Comparison of ENCODE assay signal across 34 cellular contexts in the genomic region with DNA sequence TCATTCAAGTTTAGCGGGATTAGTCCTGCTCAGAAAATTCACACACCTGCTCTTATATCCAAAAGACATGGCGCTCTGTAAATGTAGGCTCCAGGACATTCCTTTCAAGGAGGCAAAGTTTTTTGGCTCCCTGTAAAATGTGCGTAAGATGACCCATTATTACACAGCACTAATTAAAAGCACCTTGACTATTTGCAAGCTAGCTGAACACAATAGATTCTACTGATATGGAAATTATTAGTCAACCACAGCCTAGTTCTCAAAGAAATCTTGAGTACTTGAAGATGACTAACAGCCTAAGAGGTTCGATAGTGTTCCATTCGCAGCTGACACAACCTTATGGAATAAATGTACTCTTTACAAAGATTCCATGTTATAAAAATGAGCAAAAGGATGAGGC.
DNase-seq lines count a peak whose midpoint lies in the region; ATAC-seq and TF ChIP-seq lines count a peak whose summit lies in the region.
"Had no signal": no experiment of that assay in that cellular context is flagged by ENCODE, and none has a peak within 500 bp of the region (broad histone marks: within the 10 kb centered on the region; RNA-seq: fewer than 3 reads in every experiment).

No MANE protein-coding gene starts in this region.

- H4K20me1 ChIP-seq in mammary epithelial cell (ENCODE audit: insufficient read depth, low read length): no peaks in the 10 kb centered on the region
- H4K20me1 ChIP-seq in osteoblast (ENCODE audit: insufficient read depth, low read length): no peaks in the 10 kb centered on the region

- H2AFZ ChIP-seq in mammary epithelial cell (ENCODE audit: low read depth, low read length) (no peak overlapping the region), osteoblast (ENCODE audit: low read length) (no peak overlapping the region)
- H2AFZ ChIP-seq: PC-9 had no signal

- peaks cover 6% of the 10 kb centered on the region for H3K27me3 Mint-ChIP-seq in T-helper 17 cell
- H3K27me3 Mint-ChIP-seq: activated CD4-positive, alpha-beta T cell treated with anti-CD3 and anti-CD28 coated beads, Interleukin-2, amount 10 ng/mL, durations not matched to agents 24 days and 14 days; activated naive CD8-positive, alpha-beta T cell treated with anti-CD3 and anti-CD28 coated beads for 36 hours; progenitor cell of endocrine pancreas; stimulated activated naive CD8-positive, alpha-beta T cell treated with anti-CD3 and anti-CD28 coated beads, Interleukin-15, amount 100 ng/mL, for 72 hours had no signal

- CTCF ChIA-PET in mammary epithelial cell (lab: Charles Lee; ENCODE audit: low non-redundant PET): no interaction called here

- no peak overlapping the region for H3K4me3 Mint-ChIP-seq in T-helper 17 cell
- H3K4me3 Mint-ChIP-seq: activated CD4-positive, alpha-beta T cell treated with anti-CD3 and anti-CD28 coated beads, Interleukin-2, amount 10 ng/mL, durations not matched to agents 24 days and 14 days; activated naive CD8-positive, alpha-beta T cell treated with anti-CD3 and anti-CD28 coated beads for 36 hours; CD8-positive, alpha-beta T cell; immature natural killer cell; stimulated activated naive CD8-positive, alpha-beta T cell treated with anti-CD3 and anti-CD28 coated beads, Interleukin-15, amount 100 ng/mL, for 72 hours; WTC11 had no signal

- intact Hi-C loops in mammary epithelial cell (cut with micrococcal nuclease) (loop anchor here (10.0 kb wide), 1 partner anchor 276 kb away; no protein-coding TSS in a partner anchor), breast epithelium (cut with DNase I; ENCODE audit: low total_unique reads) (loop anchor here (10.0 kb wide), 1 partner anchor 176 kb away; a partner anchor contains a TSS)

- H3K9me3 ChIP-seq in mammary epithelial cell (replicated peaks; ENCODE audit: insufficient read depth, low read length): no peaks in the 10 kb centered on the region
- H3K9me3 ChIP-seq in breast epithelium: no peaks in the 10 kb centered on the region
- H3K9me3 ChIP-seq in SK-N-MC (ENCODE audit: low read depth, low read length): no peaks in the 10 kb centered on the region
- H3K9me3 ChIP-seq in osteoblast (ENCODE audit: low read depth, low read length): no peaks in the 10 kb centered on the region
- no peaks in the 10 kb centered on the region for H3K9me3 ChIP-seq in T-helper 17 cell (ENCODE audit: control insufficient read depth, low read length, poor library complexity, severe bottlenecking)
- H3K9me3 ChIP-seq: sigmoid colon had no signal

- no peaks in the 10 kb centered on the region for H3K4me1 Mint-ChIP-seq in T-helper 17 cell
- H3K4me1 Mint-ChIP-seq: activated CD4-positive, alpha-beta T cell treated with anti-CD3 and anti-CD28 coated beads, Interleukin-2, amount 10 ng/mL, durations not matched to agents 24 days and 14 days; activated naive CD8-positive, alpha-beta T cell treated with anti-CD3 and anti-CD28 coated beads for 36 hours; immature natural killer cell; stimulated activated naive CD8-positive, alpha-beta T cell treated with anti-CD3 and anti-CD28 coated beads, Interleukin-15, amount 100 ng/mL, for 72 hours had no signal

- no peak overlapping the region for H3K9ac ChIP-seq in mammary epithelial cell (ENCODE audit: insufficient read depth, low read length)
- no peak overlapping the region for H3K9ac ChIP-seq in SK-N-MC (ENCODE audit: insufficient read length)
- H3K9ac ChIP-seq: KMS-11 had no signal

- 79% methylated on average over 5 of the region's 5 CpGs for WGBS in mammary epithelial cell (ENCODE audit: low coverage, missing lambda C conversion rate)

- no peak overlapping the region for H3K27ac Mint-ChIP-seq in T-helper 17 cell
- H3K27ac Mint-ChIP-seq: activated CD4-positive, alpha-beta T cell treated with anti-CD3 and anti-CD28 coated beads, Interleukin-2, amount 10 ng/mL, durations not matched to agents 24 days and 14 days; activated naive CD8-positive, alpha-beta T cell treated with anti-CD3 and anti-CD28 coated beads for 36 hours; CD8-positive, alpha-beta T cell; immature natural killer cell; progenitor cell of endocrine pancreas; stimulated activated naive CD8-positive, alpha-beta T cell treated with anti-CD3 and anti-CD28 coated beads, Interleukin-15, amount 100 ng/mL, for 72 hours; WTC11 had no signal

- H3K4me1 ChIP-seq in mammary epithelial cell (ENCODE audit: insufficient read depth, low read length): no peaks in the 10 kb centered on the region
- no peaks in the 10 kb centered on the region for H3K4me1 ChIP-seq in breast epithelium
- peaks cover 15% of the 10 kb centered on the region for H3K4me1 ChIP-seq in osteoblast (ENCODE audit: insufficient read depth, low read length)
- H3K4me1 ChIP-seq: sigmoid colon had no signal

- H3K4me2 ChIP-seq in mammary epithelial cell (ENCODE audit: insufficient read depth, low read depth, low read length) (no peak overlapping the region), osteoblast (ENCODE audit: insufficient read depth, low read length) (no peak overlapping the region)
- H3K4me2 ChIP-seq: KMS-11, PC-9 had no signal

- H3K4me3 ChIP-seq in mammary epithelial cell (replicated peaks in 1 of 3; ENCODE audit: insufficient read depth in 1 of 3, low read depth in 2 of 3, low read length in 3 of 3) (no peak overlapping the region), breast epithelium (no peak overlapping the region), SK-N-MC (no peak overlapping the region), fibroblast of mammary gland (ENCODE audit: control insufficient read depth, low read depth, low read length) (no peak overlapping the region), osteoblast (ENCODE audit: insufficient read depth, low read length) (no peak overlapping the region)
- H3K4me3 ChIP-seq: GM12878, PC-9, sigmoid colon had no signal

- ATAC-seq in HG03175 (IDR thresholded peaks at IDR 0.05; ENCODE audit: unreplicated experiment) (no peak), T-helper 17 cell (no peak)
- ATAC-seq: CD8-positive, alpha-beta T cell; esophagus mucosa; GM12878; Right ventricle myocardium inferior; stimulated activated naive CD8-positive, alpha-beta T cell treated with anti-CD3 and anti-CD28 coated beads, Interleukin-15, amount 100 ng/mL, for 72 hours; WTC11 had no signal

- H3K36me3 Mint-ChIP-seq in T-helper 17 cell (ENCODE audit: low read depth): no peaks in the 10 kb centered on the region
- H3K36me3 Mint-ChIP-seq: activated naive CD8-positive, alpha-beta T cell treated with anti-CD3 and anti-CD28 coated beads for 36 hours; CD8-positive, alpha-beta T cell; immature natural killer cell; WTC11 had no signal

- H3K27me3 ChIP-seq in mammary epithelial cell (ENCODE audit: insufficient read depth, low read length): no peaks in the 10 kb centered on the region
- H3K27me3 ChIP-seq in breast epithelium: no peaks in the 10 kb centered on the region
- no peaks in the 10 kb centered on the region for H3K27me3 ChIP-seq in osteoblast (ENCODE audit: insufficient read depth, low read length)
- H3K27me3 ChIP-seq: sigmoid colon had no signal

- dilution Hi-C loops in mammary epithelial cell (cut with HindIII; ENCODE audit: low sequenced_read_pairs): no loop called here

- TF ChIP-seq CTCF in mammary epithelial cell (conservative IDR thresholded peaks at IDR 0.05 in 1 of 2, IDR thresholded peaks at IDR 0.05 in 1 of 2; ENCODE audit: extremely low read depth in 1 of 2, insufficient read depth in 1 of 2, low read depth in 1 of 2, low read length in 2 of 2): no peak
- no peak for TF ChIP-seq CTCF in breast epithelium (IDR thresholded peaks at IDR 0.05)
- no peak for TF ChIP-seq CTCF in fibroblast of mammary gland (conservative IDR thresholded peaks at IDR 0.05; ENCODE audit: control insufficient read depth, insufficient read depth, low read depth, low read length)
- no peak for TF ChIP-seq CTCF in osteoblast (IDR thresholded peaks at IDR 0.05; ENCODE audit: extremely low read depth, low read depth, low read length)

- TF ChIP-seq POLR2A in breast epithelium (IDR thresholded peaks at IDR 0.05): no peak

- H3K36me3 ChIP-seq in mammary epithelial cell (ENCODE audit: insufficient read depth, low read length) (no peaks in the 10 kb centered on the region), breast epithelium (no peaks in the 10 kb centered on the region), SK-N-MC (ENCODE audit: insufficient read depth, low read length) (no peaks in the 10 kb centered on the region), osteoblast (ENCODE audit: insufficient read depth, low read length) (peaks cover 39% of the 10 kb centered on the region)
- H3K36me3 ChIP-seq: sigmoid colon had no signal

- H3K27ac ChIP-seq in mammary epithelial cell (ENCODE audit: insufficient read depth, low read depth, low read length) (no peak overlapping the region), breast epithelium (no peak overlapping the region), SK-N-MC (0 out of 2 replicates have a peak overlapping the region, but pooled peaks have one; percentile 10), osteoblast (ENCODE audit: low read depth, low read length) (no peak overlapping the region)
- H3K27ac ChIP-seq: 22Rv1, HL-60, KMS-11, PC-9, sigmoid colon had no signal

- H3K79me2 ChIP-seq in mammary epithelial cell (ENCODE audit: insufficient read depth, low read length) (no peaks in the 10 kb centered on the region), osteoblast (ENCODE audit: insufficient read depth, low read length) (no peaks in the 10 kb centered on the region)

- BruUV-seq in mammary epithelial cell (replicated peaks; lab: Mats Ljungman, UMichigan): no TSS peak

- DNase-seq in mammary epithelial cell: peak; percentile 53
- no peak for DNase-seq in breast epithelium (ENCODE audit: low spot score in 2 of 2)
- no peak for DNase-seq in SK-N-MC (ENCODE audit: low read depth, low spot score)
- peak; percentile 89 for DNase-seq in fibroblast of mammary gland (ENCODE audit: low read depth)
- DNase-seq in osteoblast (ENCODE audit: insufficient read length, low spot score, missing footprints): peak; percentile 88
- DNase-seq in NCI-H526 (lab: John Stamatoyannopoulos, UW): no peak
- no peak for DNase-seq in T-helper 17 cell
- DNase-seq: activated CD4-positive, alpha-beta T cell treated with anti-CD3 and anti-CD28 coated beads, Interleukin-2, amount 10 ng/mL, durations not matched to agents 24 days and 14 days; activated effector memory CD4-positive, alpha-beta T cell treated with anti-CD3 and anti-CD28 coated beads, Interleukin-2, amount 50 U/mL, for 16 hours; activated naive CD8-positive, alpha-beta T cell treated with anti-CD3 and anti-CD28 coated beads for 36 hours; anterior cingulate cortex; CD8-positive, alpha-beta T cell; H7; immature natural killer cell; MM.1S; NCI-H2029 treated with DMSO at 0.1 percent for 48 hours; NCI-H226; NCI-H69; PC-9; sigmoid colon; stimulated activated CD4-positive, alpha-beta T cell treated with anti-CD3 and anti-CD28 coated beads, Interleukin-12 subunit alpha, Interleukin-12 subunit beta, amount 100 ng/mL, for 4 hours; stimulated activated CD4-positive, alpha-beta T cell treated with anti-CD3 and anti-CD28 coated beads, Interleukin-2, amount 100 ng/mL, for 48 hours; stimulated activated naive CD8-positive, alpha-beta T cell treated with anti-CD3 and anti-CD28 coated beads, Interleukin-15, amount 100 ng/mL, for 72 hours; SW 1271; T1000 had no signal

- in situ Hi-C loops in mammary epithelial cell (cut with MboI; ENCODE audit: low sequenced_read_pairs in 2 of 2): loop anchor here (10.0 kb wide), 2 partner anchors 96 to 306 kb away; no protein-coding TSS in a partner anchor

Comparison
In these comparisons a context has a peak if more than half of its experiments do, and no peak if none do; other contexts are left out.
1. DNase-seq: peak in mammary epithelial cell (single experiment), fibroblast of mammary gland (single experiment) and osteoblast (single experiment); none in breast epithelium (0 of 2), SK-N-MC (single experiment), NCI-H526 (0 of 2) and T-helper 17 cell (0 of 3).